Comparison of ENCODE assay signal across 18 cellular contexts in the genomic region with DNA sequence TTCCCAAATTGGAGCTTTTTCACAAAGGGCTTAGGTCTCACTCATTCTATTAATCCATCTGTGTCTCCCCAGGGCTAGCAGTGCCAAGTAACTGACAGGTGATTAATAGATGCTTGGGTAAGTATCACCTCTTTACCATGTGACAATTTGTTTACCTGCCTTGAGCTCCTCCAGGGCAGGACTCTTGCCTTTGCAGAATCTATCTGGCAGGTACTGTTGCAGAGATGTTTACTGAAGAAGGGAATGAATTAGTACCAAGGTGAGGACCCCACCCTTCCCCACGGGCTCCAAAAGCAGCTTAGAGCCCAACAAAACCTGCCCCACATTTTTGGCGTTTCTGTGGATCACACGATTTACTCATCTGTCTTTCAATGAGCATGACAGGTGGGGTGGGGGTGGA. TPM values are rescaled to one million over a fixed set of nuclear protein-coding genes. Genes with fewer than 3 reads are reported as not detected.
DNase-seq lines count a peak whose midpoint lies in the region; ATAC-seq, FAIRE-seq and TF ChIP-seq lines count a peak whose summit lies in the region.
"Had no signal": no experiment of that assay in that cellular context is flagged by ENCODE, and none has a peak within 500 bp of the region (broad histone marks: within the 10 kb centered on the region; RNA-seq: fewer than 3 reads in every experiment).

No MANE protein-coding gene starts in this region.

- H3K4me2 ChIP-seq in HepG2 (ENCODE audit: low read depth, low read length), result peak overlapping the region; percentile 98

- BruUV-seq in MCF 10A (replicated peaks; lab: Mats Ljungman, UMichigan), result no TSS peak
- no TSS peak for BruUV-seq in HepG2 (replicated peaks; lab: Mats Ljungman, UMichigan)

- WGBS in HepG2 (ENCODE audit: low lambda C conversion rate), result 16% methylated on average over 3 of the region's 3 CpGs

- H3K36me3 Mint-ChIP-seq in MCF 10A (ENCODE audit: insufficient read depth, unreplicated experiment), result peaks cover 32% of the 10 kb centered on the region
- H3K36me3 Mint-ChIP-seq in dendritic cell treated with granulocyte-macrophage colony-stimulating factor and Interleukin-4, amounts not matched to agents 40 ng/mL and 50 ng/mL, for 4 days (ENCODE audit: low read depth), result peaks cover 43% of the 10 kb centered on the region

- peaks cover 22% of the 10 kb centered on the region for H3K79me2 ChIP-seq in HepG2 (ENCODE audit: insufficient read depth, low read length)

- H3K36me3 ChIP-seq in breast epithelium, result no peaks in the 10 kb centered on the region
- H3K36me3 ChIP-seq in HepG2 (replicated peaks in 1 of 2; ENCODE audit: control insufficient read depth in 1 of 2, insufficient read depth in 2 of 2, low read length in 2 of 2), result no peaks in the 10 kb centered on the region; a peak in 1 of 5 replicates
- H3K36me3 ChIP-seq in thoracic aorta, result no peaks in the 10 kb centered on the region
- H3K36me3 ChIP-seq: adrenal gland, gastrocnemius medialis, uterus, WERI-Rb-1 had no signal

- CTCF ChIA-PET in MCF 10A (lab: Yijun Ruan, JAX) (interaction anchor here (0.5 to 18.0 kb wide), 22 partner anchors 9 to 184 kb away, joined by 3 to 171 read pairs (median 4); partner anchors contain the start of gene LECT2), HepG2 (lab: Yijun Ruan, JAX; ENCODE audit: low intra/inter-chr PET ratio, low total read pairs) (no interaction called here)

- H3K27ac ChIP-seq in breast epithelium, result no peak overlapping the region
- no peak overlapping the region for H3K27ac ChIP-seq in HepG2 (ENCODE audit: extremely low read length, insufficient read depth, low read length)
- peak overlapping the region in 1 of 2 donors; percentile 38 for H3K27ac ChIP-seq in thoracic aorta
- H3K27ac ChIP-seq: psoas muscle, SJSA1, uterus, WERI-Rb-1 had no signal

- no peak for FAIRE-seq in HepG2 (lab: Jason Lieb, UNC)
- FAIRE-seq: A204.1, K562 had no signal

- H2AFZ ChIP-seq in HepG2 (ENCODE audit: low read length), result no peak overlapping the region

- peaks cover 53% of the 10 kb centered on the region for H3K4me1 Mint-ChIP-seq in MCF 10A (ENCODE audit: insufficient read depth, unreplicated experiment)
- peaks cover 69% of the 10 kb centered on the region for H3K4me1 Mint-ChIP-seq in dendritic cell treated with granulocyte-macrophage colony-stimulating factor and Interleukin-4, amounts not matched to agents 40 ng/mL and 50 ng/mL, for 4 days (ENCODE audit: low read depth)

- no peaks in the 10 kb centered on the region for H3K27me3 Mint-ChIP-seq in MCF 10A (ENCODE audit: insufficient read depth, unreplicated experiment)
- peaks cover 3% of the 10 kb centered on the region for H3K27me3 Mint-ChIP-seq in dendritic cell treated with granulocyte-macrophage colony-stimulating factor and Interleukin-4, amounts not matched to agents 40 ng/mL and 50 ng/mL, for 4 days

- H3K9ac ChIP-seq in HepG2 (ENCODE audit: insufficient read depth, low read depth, low read length), result 0 out of 2 replicates have a peak overlapping the region, but pooled peaks have one; percentile 80

- in situ Hi-C loops in HepG2 (cut with HindIII; ENCODE audit: extremely low pct_ligation_motif_present, low pct_unique_long_range_greater_than_20kb), result loop anchor here (5.0 kb wide), 1 partner anchor 34 kb away; no protein-coding TSS in a partner anchor

- TF ChIP-seq EP300 in HepG2 (IDR thresholded peaks at IDR 0.05; ENCODE audit: low read depth in 2 of 2, low read length in 2 of 2) (no peak), HepG2 (CRISPR knock-in tag; IDR thresholded peaks at IDR 0.05; ENCODE audit: borderline replicate concordance) (no peak)

- no peak for TF ChIP-seq RAD21 in HepG2 (CRISPR knock-in tag; IDR thresholded peaks at IDR 0.05)

- ATAC-seq in HepG2 (no peak), thoracic aorta (ENCODE audit: insufficient number of reproducible peaks, low FRiP score, low read depth) (no peak), HG03139 (IDR thresholded peaks at IDR 0.05; ENCODE audit: unreplicated experiment) (no peak), GM18873 (IDR thresholded peaks at IDR 0.05; ENCODE audit: low FRiP score, unreplicated experiment) (no peak)

- H3K27me3 ChIP-seq in breast epithelium (no peaks in the 10 kb centered on the region), HepG2 (ENCODE audit: control insufficient read depth in 1 of 2, insufficient read depth in 2 of 2, low read length in 2 of 2) (no peaks in the 10 kb centered on the region; a peak in 2 of 5 replicates), thoracic aorta (replicated peaks; ENCODE audit: insufficient read depth) (no peaks in the 10 kb centered on the region)
- H3K27me3 ChIP-seq: adrenal gland, SJSA1, uterus had no signal

- peak overlapping the region; percentile 80 for H3K4me3 Mint-ChIP-seq in MCF 10A (ENCODE audit: unreplicated experiment)
- H3K4me3 Mint-ChIP-seq in dendritic cell treated with granulocyte-macrophage colony-stimulating factor and Interleukin-4, amounts not matched to agents 40 ng/mL and 50 ng/mL, for 4 days, result no peak overlapping the region

- POLR2A ChIA-PET in MCF 10A (lab: Yijun Ruan, JAX) (interaction anchor here (0.6 to 39.3 kb wide), 22 partner anchors 0 to 1594 kb away, joined by 3 to 1604 read pairs (median 6); partner anchors contain the start of genes SMAD5 and TGFBI), HepG2 (lab: Yijun Ruan, JAX) (interaction anchor here (0.7 to 10.6 kb wide), 11 partner anchors 9 to 94 kb away, joined by 3 to 129 read pairs (median 6); no protein-coding TSS in a partner anchor)

- TF ChIP-seq POLR2A in breast epithelium (IDR thresholded peaks at IDR 0.05) (no peak), HepG2 (IDR thresholded peaks at IDR 0.05; ENCODE audit: insufficient read depth in 1 of 2, low read depth in 2 of 2, low read length in 2 of 2) (no peak)

- intact Hi-C loops in MCF 10A (cut with micrococcal nuclease) (loop anchor here (1.0 kb wide), 1 partner anchor 9 kb away; no protein-coding TSS in a partner anchor), breast epithelium (cut with DNase I; ENCODE audit: low total_unique reads) (no loop called here), HepG2 (cut with micrococcal nuclease; ENCODE audit: unreplicated experiment) (loop anchor here (1.0 kb wide), 1 partner anchor 30 kb away; no protein-coding TSS in a partner anchor)
- intact Hi-C loops in dendritic cell treated with granulocyte-macrophage colony-stimulating factor and Interleukin-4, amounts not matched to agents 40 ng/mL and 50 ng/mL, for 4 days (cut with micrococcal nuclease), result loop anchor here (2.0 kb wide), 1 partner anchor 51 kb away; no protein-coding TSS in a partner anchor

- H4K20me1 ChIP-seq in HepG2 (ENCODE audit: insufficient read depth, low read length), result no peaks in the 10 kb centered on the region

- TF ChIP-seq CTCF in MCF 10A (IDR thresholded peaks at IDR 0.05; ENCODE audit: unreplicated experiment) (no peak), breast epithelium (IDR thresholded peaks at IDR 0.05) (no peak), HepG2 (CRISPR knock-in tag; IDR thresholded peaks at IDR 0.05) (no peak), thoracic aorta (IDR thresholded peaks at IDR 0.05) (no peak)

- DNase-seq in MCF 10A (ENCODE audit: unreplicated experiment) (peak; percentile 66), breast epithelium (ENCODE audit: low spot score in 2 of 2) (no peak), HepG2 (ENCODE audit: low spot score) (no peak), thoracic aorta (ENCODE audit: low spot score) (no peak)
- DNase-seq in activated effector memory CD4-positive, alpha-beta T cell treated with anti-CD3 and anti-CD28 coated beads, Interleukin-2, amount 50 U/mL, for 16 hours, result no peak
- DNase-seq: activated CD8-positive, alpha-beta memory T cell treated with anti-CD3 and anti-CD28 coated beads, Interleukin-2, amount 50 U/mL, for 4 hours; NCI-H1694 had no signal

- H3K4me3 ChIP-seq in breast epithelium, result peak overlapping the region in 1 of 3 donors; percentile 69
- peak overlapping the region; percentile 80 to 85 (median 84) for H3K4me3 ChIP-seq in HepG2 (replicated peaks in 1 of 3; ENCODE audit: insufficient read depth in 1 of 3, low read depth in 2 of 3, low read length in 3 of 3)
- H3K4me3 ChIP-seq in thoracic aorta, result peak overlapping the region; percentile 78
- H3K4me3 ChIP-seq: K562 had no signal

- H3K27ac Mint-ChIP-seq in MCF 10A (ENCODE audit: low read depth, unreplicated experiment), result no peak overlapping the region
- peak overlapping the region; percentile 94 for H3K27ac Mint-ChIP-seq in dendritic cell treated with granulocyte-macrophage colony-stimulating factor and Interleukin-4, amounts not matched to agents 40 ng/mL and 50 ng/mL, for 4 days

- H3K9me3 ChIP-seq in breast epithelium (no peaks in the 10 kb centered on the region), HepG2 (ENCODE audit: low read length) (no peaks in the 10 kb centered on the region), thoracic aorta (no peaks in the 10 kb centered on the region)
- H3K9me3 ChIP-seq: adrenal gland, gastrocnemius medialis, psoas muscle, SJSA1, uterus had no signal

- H3K4me1 ChIP-seq in breast epithelium (peaks cover 9 to 12% of the 10 kb centered on the region in 2 donors), HepG2 (ENCODE audit: insufficient read depth, low read length) (peaks cover 46% of the 10 kb centered on the region), thoracic aorta (ENCODE audit: control insufficient read depth in 1 of 2, low read depth in 2 of 2) (peaks cover 37 to 95% of the 10 kb centered on the region in 2 donors)

- H3K9me3 Mint-ChIP-seq in MCF 10A (ENCODE audit: unreplicated experiment), result no peaks in the 10 kb centered on the region
- H3K9me3 Mint-ChIP-seq in dendritic cell treated with granulocyte-macrophage colony-stimulating factor and Interleukin-4, amounts not matched to agents 40 ng/mL and 50 ng/mL, for 4 days, result no peaks in the 10 kb centered on the region

RNA-seq across cellular contexts. Expression of gene TGFBI, which starts 0.7 kb away (rescaled TPM):
- total RNA-seq in MCF 10A (2022) (623 and 892 TPM in 2 replicates), breast epithelium (100 to 1,000 TPM in 1 of 3 donors, 10 to 100 TPM in 2; 40.4 to 145 (median 45.2) TPM), HepG2 (2016; rRNA removed; fragmentation: Illumina TruSeq; extraction: Trizol) (138 and 275 TPM in 2 replicates), thoracic aorta (100 to 1,000 TPM; 158 to 173 TPM)
- total RNA-seq in HepG2 (2016; cell fraction: cytosol; rRNA removed; fragmentation: Illumina TruSeq; extraction: Trizol; ENCODE audit: low read depth), result 50.3 and 55.8 TPM in 2 replicates
- total RNA-seq in HepG2 (2016; cell fraction: insoluble cytoplasmic fraction; rRNA removed; fragmentation: Illumina TruSeq; extraction: Trizol), result 131 and 276 TPM in 2 replicates
- 113 and 131 TPM in 2 replicates for total RNA-seq in HepG2 (2016; cell fraction: membrane; rRNA removed; fragmentation: Illumina TruSeq; extraction: Trizol)
- total RNA-seq in HepG2 (2016; cell fraction: nucleus; rRNA removed; fragmentation: Illumina TruSeq; extraction: Trizol), result 247 and 314 TPM in 2 replicates
- 441 and 457 TPM in 2 replicates for polyA plus RNA-seq in HepG2 (2011; rRNA removed)
- 304 and 337 TPM in 2 replicates for polyA plus RNA-seq in HepG2 (2011; cell fraction: cytosol; rRNA removed)
- 658 and 897 TPM in 2 replicates for polyA plus RNA-seq in HepG2 (2011; cell fraction: nucleus; rRNA removed)
- 309 and 371 TPM in 2 replicates for polyA plus RNA-seq in HepG2 (2012)
- 43.1 and 46.7 TPM in 2 replicates for polyA plus RNA-seq in HepG2 (2016; cell fraction: cytosol; fragmentation: Illumina TruSeq; extraction: Trizol; ENCODE audit: low read depth)
- polyA plus RNA-seq in HepG2 (2016; cell fraction: insoluble cytoplasmic fraction; fragmentation: Illumina TruSeq; extraction: Trizol; ENCODE audit: low read depth), result 120 and 134 TPM in 2 replicates
- 83.1 and 98.3 TPM in 2 replicates for polyA plus RNA-seq in HepG2 (2016; cell fraction: membrane; fragmentation: Illumina TruSeq; extraction: Trizol; ENCODE audit: low read depth)
- polyA plus RNA-seq in HepG2 (2016; cell fraction: nucleus; fragmentation: Illumina TruSeq; extraction: Trizol; ENCODE audit: insufficient read depth, low read depth), result 385 and 414 TPM in 2 replicates
- polyA minus RNA-seq in HepG2 (2011; rRNA and poly(A)+ RNA removed; ENCODE audit: low replicate concordance), result 25.5 and 364 TPM in 2 replicates
- 249 and 302 TPM in 2 replicates for polyA minus RNA-seq in HepG2 (2011; cell fraction: cytosol; rRNA and poly(A)+ RNA removed)
- 204 and 216 TPM in 2 replicates for polyA minus RNA-seq in HepG2 (2011; cell fraction: nucleus; rRNA and poly(A)+ RNA removed)
